In genomic region chr9:136527721-136528710, GRCh38 we compare ENCODE assay signal across 8 cellular contexts. TPM values are rescaled to one million over a fixed set of nuclear protein-coding genes. Genes with fewer than 3 reads are reported as not detected.
DNase-seq lines count a peak whose midpoint lies in the region; TF ChIP-seq lines count a peak whose summit lies in the region.

No MANE protein-coding gene starts in this region.

- H3K4me1 Mint-ChIP-seq in activated T-cell treated with anti-CD3 and anti-CD28 coated beads, Interleukin-2, amount 50 U/mL, for 24 hours (ENCODE audit: low read depth), result peaks cover 34% of the 10 kb centered on the region

- H3K27ac ChIP-seq in temporal lobe (ENCODE audit: low read depth, low read length), result peak overlapping the region; percentile 83

- no peak for DNase-seq in activated T-cell treated with anti-CD3 and anti-CD28 coated beads, Interleukin-2, amount 50 U/mL, for 24 hours
- DNase-seq in activated T-cell treated with anti-CD3 and anti-CD28 coated beads for 4 hours (no peak), NCI-H69 (lab: John Stamatoyannopoulos, UW) (peak; percentile 96), fibroblast of villous mesenchyme (ENCODE audit: low read depth) (peak; percentile 7), HCEC 1CT (no peak), glomerular visceral epithelial cell (ENCODE audit: extremely low spot score) (no peak)
- no peak for DNase-seq in stimulated activated CD4-positive, alpha-beta T cell treated with anti-CD3 and anti-CD28 coated beads, Interleukin-4, amount 100 ng/mL, for 24 hours

- no peak overlapping the region for H3K4me3 Mint-ChIP-seq in activated T-cell treated with anti-CD3 and anti-CD28 coated beads, Interleukin-2, amount 50 U/mL, for 24 hours

- peak overlapping the region; percentile 81 for H3K27ac Mint-ChIP-seq in activated T-cell treated with anti-CD3 and anti-CD28 coated beads, Interleukin-2, amount 50 U/mL, for 24 hours

- no peak for TF ChIP-seq CTCF in fibroblast of villous mesenchyme (IDR thresholded peaks at IDR 0.05; ENCODE audit: insufficient read depth, low read depth, low read length)

- H3K36me3 Mint-ChIP-seq in activated T-cell treated with anti-CD3 and anti-CD28 coated beads, Interleukin-2, amount 50 U/mL, for 24 hours (ENCODE audit: low read depth), result peaks cover 39% of the 10 kb centered on the region

- H3K27me3 Mint-ChIP-seq in activated T-cell treated with anti-CD3 and anti-CD28 coated beads, Interleukin-2, amount 50 U/mL, for 24 hours, result no peaks in the 10 kb centered on the region

- H3K9me3 Mint-ChIP-seq in activated T-cell treated with anti-CD3 and anti-CD28 coated beads, Interleukin-2, amount 50 U/mL, for 24 hours, result no peaks in the 10 kb centered on the region

- no peak overlapping the region for H3K4me3 ChIP-seq in fibroblast of villous mesenchyme (ENCODE audit: low read depth, low read length)

RNA-seq across cellular contexts. Expression of gene NOTCH1, which starts 17.8 kb away (rescaled TPM):
- total RNA-seq in fibroblast of villous mesenchyme, result 22.5 and 36.7 TPM in 2 replicates
- 29.0 TPM for total RNA-seq in temporal lobe

RNA-seq across cellular contexts. Expression of gene SEC16A, which starts 45.2 kb away (rescaled TPM):
- total RNA-seq in fibroblast of villous mesenchyme (40.3 and 43.2 TPM in 2 replicates), temporal lobe (20.7 TPM)

Comparison
In these comparisons a context has a peak if more than half of its experiments do, and no peak if none do; other contexts are left out.
1. DNase-seq: peak in NCI-H69 (single experiment) and fibroblast of villous mesenchyme (single experiment); none in activated T-cell treated with anti-CD3 and anti-CD28 coated beads, Interleukin-2, amount 50 U/mL, for 24 hours (single experiment), activated T-cell treated with anti-CD3 and anti-CD28 coated beads for 4 hours (single experiment), stimulated activated CD4-positive, alpha-beta T cell treated with anti-CD3 and anti-CD28 coated beads, Interleukin-4, amount 100 ng/mL, for 24 hours (single experiment), HCEC 1CT (single experiment) and glomerular visceral epithelial cell (single experiment).